In the genomic region with DNA sequence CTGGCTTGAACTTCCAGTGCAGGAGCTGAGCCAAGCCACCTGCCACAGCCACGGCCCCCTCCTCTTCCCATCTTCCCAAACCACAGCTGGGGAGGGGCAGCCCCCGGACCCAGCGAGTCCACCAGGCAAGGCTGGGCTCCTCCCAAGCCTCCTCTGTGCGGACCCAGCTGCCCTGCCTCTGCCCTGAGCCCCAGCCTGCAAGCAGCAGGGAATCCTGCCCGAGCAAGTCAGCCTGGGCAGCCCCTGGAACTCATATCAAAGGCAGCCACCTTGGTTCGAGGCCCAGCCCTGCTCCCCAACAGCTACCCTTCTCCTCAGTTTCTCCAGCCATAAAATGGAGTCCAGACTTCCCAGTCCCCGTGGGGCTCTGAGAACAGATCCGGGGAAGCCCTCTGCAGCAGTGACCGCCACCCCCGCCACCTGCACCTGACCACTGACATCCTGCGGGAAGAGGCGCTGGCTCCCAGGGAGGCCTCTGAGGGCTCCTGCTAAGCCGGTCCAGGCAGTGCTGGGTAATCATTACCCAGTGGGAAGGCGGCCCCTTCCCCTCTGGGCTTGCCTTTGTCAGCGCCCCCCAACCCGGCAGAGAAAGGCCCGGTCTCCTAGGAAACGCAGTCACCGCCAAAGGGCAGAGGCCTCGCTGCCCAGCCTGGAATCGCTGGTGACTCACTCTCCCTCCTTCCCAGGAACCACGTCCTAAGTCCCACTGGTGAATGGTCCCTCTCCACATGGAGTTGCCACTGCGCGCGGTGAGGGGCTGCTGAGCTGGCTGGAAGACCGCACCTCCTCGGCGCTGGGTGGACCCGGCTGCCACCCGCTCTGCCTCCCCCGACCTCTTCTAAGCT, we compare ENCODE assay signal across 1 cellular context.
A peak's percentile ranks its signal among the peaks of the same experiment; 100 is the strongest.
TF ChIP-seq lines count a peak whose summit lies in the region.

No MANE protein-coding gene starts in this region.

TF ChIP-seq in HepG2, 621 proteins besides CTCF, POLR2A, EP300 and RAD21 (continued from another document):
- TF ChIP-seq, protein P1, sequence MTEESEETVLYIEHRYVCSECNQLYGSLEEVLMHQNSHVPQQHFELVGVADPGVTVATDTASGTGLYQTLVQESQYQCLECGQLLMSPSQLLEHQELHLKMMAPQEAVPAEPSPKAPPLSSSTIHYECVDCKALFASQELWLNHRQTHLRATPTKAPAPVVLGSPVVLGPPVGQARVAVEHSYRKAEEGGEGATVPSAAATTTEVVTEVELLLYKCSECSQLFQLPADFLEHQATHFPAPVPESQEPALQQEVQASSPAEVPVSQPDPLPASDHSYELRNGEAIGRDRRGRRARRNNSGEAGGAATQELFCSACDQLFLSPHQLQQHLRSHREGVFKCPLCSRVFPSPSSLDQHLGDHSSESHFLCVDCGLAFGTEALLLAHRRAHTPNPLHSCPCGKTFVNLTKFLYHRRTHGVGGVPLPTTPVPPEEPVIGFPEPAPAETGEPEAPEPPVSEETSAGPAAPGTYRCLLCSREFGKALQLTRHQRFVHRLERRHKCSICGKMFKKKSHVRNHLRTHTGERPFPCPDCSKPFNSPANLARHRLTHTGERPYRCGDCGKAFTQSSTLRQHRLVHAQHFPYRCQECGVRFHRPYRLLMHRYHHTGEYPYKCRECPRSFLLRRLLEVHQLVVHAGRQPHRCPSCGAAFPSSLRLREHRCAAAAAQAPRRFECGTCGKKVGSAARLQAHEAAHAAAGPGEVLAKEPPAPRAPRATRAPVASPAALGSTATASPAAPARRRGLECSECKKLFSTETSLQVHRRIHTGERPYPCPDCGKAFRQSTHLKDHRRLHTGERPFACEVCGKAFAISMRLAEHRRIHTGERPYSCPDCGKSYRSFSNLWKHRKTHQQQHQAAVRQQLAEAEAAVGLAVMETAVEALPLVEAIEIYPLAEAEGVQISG (CRISPR knock-in tag; IDR thresholded peaks at IDR 0.05) = peak; percentile 41; the same call in 1 of the 2 replicates
- TF ChIP-seq, protein P2, sequence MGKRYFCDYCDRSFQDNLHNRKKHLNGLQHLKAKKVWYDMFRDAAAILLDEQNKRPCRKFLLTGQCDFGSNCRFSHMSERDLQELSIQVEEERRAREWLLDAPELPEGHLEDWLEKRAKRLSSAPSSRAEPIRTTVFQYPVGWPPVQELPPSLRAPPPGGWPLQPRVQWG (CRISPR knock-in tag; IDR thresholded peaks at IDR 0.05; ENCODE audit: borderline replicate concordance, low read depth) = no peak
- TF ChIP-seq CC2D1A (CRISPR knock-in tag; IDR thresholded peaks at IDR 0.05) (no peak), FOSL1 (CRISPR knock-in tag; IDR thresholded peaks at IDR 0.05; ENCODE audit: borderline replicate concordance) (peak; percentile 64; the same call in 1 of the 2 replicates), ARID3A (IDR thresholded peaks at IDR 0.05; ENCODE audit: low read depth, low read length) (no peak), NR2C2 (CRISPR knock-in tag; IDR thresholded peaks at IDR 0.05; ENCODE audit: borderline replicate concordance) (peak; percentile 94), TBX2 (CRISPR knock-in tag; IDR thresholded peaks at IDR 0.05; ENCODE audit: borderline replicate concordance) (peak; percentile 85), ZBTB38 (CRISPR knock-in tag; IDR thresholded peaks at IDR 0.05) (peak; percentile 41; the same call in 1 of the 2 replicates), SNRNP70 (IDR thresholded peaks at IDR 0.05; ENCODE audit: low read depth, low read length) (no peak), MAZ (IDR thresholded peaks at IDR 0.05; ENCODE audit: borderline replicate concordance, low read depth, low read length) (peak; percentile 69), MAZ (CRISPR knock-in tag; IDR thresholded peaks at IDR 0.05; ENCODE audit: low read depth) (peak; percentile 91), KLF6 (CRISPR knock-in tag; IDR thresholded peaks at IDR 0.05) (0 out of 2 replicates have a peak, but pooled peaks have one; percentile 36), BORCS8-MEF2B (CRISPR knock-in tag; IDR thresholded peaks at IDR 0.05) (0 out of 2 replicates have a peak, but pooled peaks have one; percentile 27), PHF20 (CRISPR knock-in tag; IDR thresholded peaks at IDR 0.05) (0 out of 2 replicates have a peak, but pooled peaks have one; percentile 12), HNF1A (IDR thresholded peaks at IDR 0.05; ENCODE audit: low read depth) (peak; percentile 95), HNF1A (CRISPR knock-in tag; IDR thresholded peaks at IDR 0.05; ENCODE audit: borderline replicate concordance) (peak; percentile 98)
- TF ChIP-seq, protein P3, sequence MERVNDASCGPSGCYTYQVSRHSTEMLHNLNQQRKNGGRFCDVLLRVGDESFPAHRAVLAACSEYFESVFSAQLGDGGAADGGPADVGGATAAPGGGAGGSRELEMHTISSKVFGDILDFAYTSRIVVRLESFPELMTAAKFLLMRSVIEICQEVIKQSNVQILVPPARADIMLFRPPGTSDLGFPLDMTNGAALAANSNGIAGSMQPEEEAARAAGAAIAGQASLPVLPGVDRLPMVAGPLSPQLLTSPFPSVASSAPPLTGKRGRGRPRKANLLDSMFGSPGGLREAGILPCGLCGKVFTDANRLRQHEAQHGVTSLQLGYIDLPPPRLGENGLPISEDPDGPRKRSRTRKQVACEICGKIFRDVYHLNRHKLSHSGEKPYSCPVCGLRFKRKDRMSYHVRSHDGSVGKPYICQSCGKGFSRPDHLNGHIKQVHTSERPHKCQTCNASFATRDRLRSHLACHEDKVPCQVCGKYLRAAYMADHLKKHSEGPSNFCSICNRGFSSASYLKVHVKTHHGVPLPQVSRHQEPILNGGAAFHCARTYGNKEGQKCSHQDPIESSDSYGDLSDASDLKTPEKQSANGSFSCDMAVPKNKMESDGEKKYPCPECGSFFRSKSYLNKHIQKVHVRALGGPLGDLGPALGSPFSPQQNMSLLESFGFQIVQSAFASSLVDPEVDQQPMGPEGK (CRISPR knock-in tag; IDR thresholded peaks at IDR 0.05) = peak; percentile 91
TF ChIP-seq in HepG2: peak in this region for 176.
